In the genomic region with DNA sequence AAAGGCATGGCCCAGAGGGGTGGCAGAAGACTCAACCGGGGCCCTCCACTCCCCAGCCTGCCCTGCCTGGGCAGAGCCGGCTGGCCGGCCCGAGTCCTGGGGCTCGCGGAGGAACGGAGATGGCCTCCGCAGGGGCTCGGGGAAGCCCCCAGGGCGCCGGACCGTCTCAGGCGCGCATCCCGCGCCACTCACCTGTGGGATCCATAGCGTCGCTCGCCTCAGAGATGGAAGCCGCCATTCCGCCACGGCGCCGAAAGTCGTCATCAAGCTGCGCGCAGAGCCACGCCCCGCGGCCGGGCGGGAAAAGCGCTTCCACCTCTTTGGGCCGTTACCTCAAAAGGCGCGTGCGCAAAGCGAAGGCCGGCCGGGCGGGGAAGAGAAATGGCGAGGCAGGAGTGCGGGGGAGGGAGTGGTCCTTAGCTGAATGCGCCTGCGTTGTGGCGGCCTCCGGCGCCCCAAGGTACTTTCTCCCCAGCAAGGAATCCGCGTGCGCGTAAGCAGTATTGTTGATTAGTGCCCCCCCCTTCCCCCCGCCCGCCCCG, we compare ENCODE assay signal across 8 cellular contexts. TPM values are rescaled to one million over a fixed set of nuclear protein-coding genes. Genes with fewer than 3 reads are reported as not detected.
DNase-seq lines count a peak whose midpoint lies in the region; ATAC-seq and TF ChIP-seq lines count a peak whose summit lies in the region.

A gene with protein sequence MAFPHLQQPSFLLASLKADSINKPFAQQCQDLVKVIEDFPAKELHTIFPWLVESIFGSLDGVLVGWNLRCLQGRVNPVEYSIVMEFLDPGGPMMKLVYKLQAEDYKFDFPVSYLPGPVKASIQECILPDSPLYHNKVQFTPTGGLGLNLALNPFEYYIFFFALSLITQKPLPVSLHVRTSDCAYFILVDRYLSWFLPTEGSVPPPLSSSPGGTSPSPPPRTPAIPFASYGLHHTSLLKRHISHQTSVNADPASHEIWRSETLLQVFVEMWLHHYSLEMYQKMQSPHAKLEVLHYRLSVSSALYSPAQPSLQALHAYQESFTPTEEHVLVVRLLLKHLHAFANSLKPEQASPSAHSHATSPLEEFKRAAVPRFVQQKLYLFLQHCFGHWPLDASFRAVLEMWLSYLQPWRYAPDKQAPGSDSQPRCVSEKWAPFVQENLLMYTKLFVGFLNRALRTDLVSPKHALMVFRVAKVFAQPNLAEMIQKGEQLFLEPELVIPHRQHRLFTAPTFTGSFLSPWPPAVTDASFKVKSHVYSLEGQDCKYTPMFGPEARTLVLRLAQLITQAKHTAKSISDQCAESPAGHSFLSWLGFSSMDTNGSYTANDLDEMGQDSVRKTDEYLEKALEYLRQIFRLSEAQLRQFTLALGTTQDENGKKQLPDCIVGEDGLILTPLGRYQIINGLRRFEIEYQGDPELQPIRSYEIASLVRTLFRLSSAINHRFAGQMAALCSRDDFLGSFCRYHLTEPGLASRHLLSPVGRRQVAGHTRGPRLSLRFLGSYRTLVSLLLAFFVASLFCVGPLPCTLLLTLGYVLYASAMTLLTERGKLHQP (minus strand): TSS at position 265 of the 542 bp plus-strand sequence. CDS start 5,010 bp downstream, outside the sequence.

- H3K9me3 ChIP-seq in right lobe of liver = no peaks in the 10 kb centered on the region

- intact Hi-C loops in activated CD4-positive, alpha-beta memory T cell treated with anti-CD3 and anti-CD28 coated beads for 36 hours (cut with micrococcal nuclease) = loop anchor here (5.0 kb wide), 3 partner anchors 34 to 911 kb away; a partner anchor contains a TSS
- intact Hi-C loops in dorsolateral prefrontal cortex (cut with DNase I) = loop anchor here (1.0 to 5.0 kb wide), 4 partner anchors 161 to 304 kb away; a partner anchor contains a TSS
- intact Hi-C loops in right lobe of liver (cut with DNase I) = loop anchor here in 1 of 2 donors (10.0 kb wide), 1 partner anchor 153 kb away; no protein-coding TSS in a partner anchor

- peaks cover 10% of the 10 kb centered on the region for H3K36me3 Mint-ChIP-seq in activated CD4-positive, alpha-beta memory T cell treated with anti-CD3 and anti-CD28 coated beads for 36 hours

- POLR2A ChIA-PET in activated CD4-positive, alpha-beta memory T cell treated with anti-CD3 and anti-CD28 coated beads for 36 hours (lab: Charles Lee) = interaction anchor here (0.8 to 1.8 kb wide), 4 partner anchors 11 to 189 kb away, joined by 3 to 20 read pairs (median 3); a partner anchor contains a TSS

- CTCF ChIA-PET in activated CD4-positive, alpha-beta memory T cell treated with anti-CD3 and anti-CD28 coated beads for 36 hours (lab: Charles Lee) = interaction anchor here (0.6 to 3.2 kb wide), 9 partner anchors 11 to 1347 kb away, joined by 3 to 26 read pairs (median 3); a partner anchor contains a TSS

- peak; percentile 82 for DNase-seq in NCI-H82 treated with DMSO at 0.1 percent for 48 hours (lab: John Stamatoyannopoulos, UW; ENCODE audit: unreplicated experiment)
- peak; percentile 98 for DNase-seq in activated CD4-positive, alpha-beta memory T cell treated with anti-CD3 and anti-CD28 coated beads for 36 hours
- DNase-seq in dorsolateral prefrontal cortex = peak; percentile 92 to 97 (median 96)
- peak; percentile 97 to 98 (median 97) for DNase-seq in right lobe of liver
- DNase-seq in stimulated activated CD4-positive, alpha-beta T cell treated with anti-CD3 and anti-CD28 coated beads, Interleukin-4, amount 100 ng/mL, for 4 hours = peak; percentile 97 to 98

- peak within 1 kb of the TSS; percentile 92 for H3K4me3 Mint-ChIP-seq in activated CD4-positive, alpha-beta memory T cell treated with anti-CD3 and anti-CD28 coated beads for 36 hours

- WGBS in right lobe of liver (ENCODE audit: insufficient coverage, low coverage, low lambda C conversion rate, missing lambda C conversion rate) = 0% methylated on average over 6 of the region's 55 CpGs

- peak within 1 kb of the TSS; percentile 94 for H3K27ac Mint-ChIP-seq in activated CD4-positive, alpha-beta memory T cell treated with anti-CD3 and anti-CD28 coated beads for 36 hours

- peak within 1 kb of the TSS; percentile 70 to 100 (median 95) for H3K4me3 ChIP-seq in dorsolateral prefrontal cortex
- H3K4me3 ChIP-seq in right lobe of liver = peak within 1 kb of the TSS; percentile 69 to 99 (median 98)

- H3K4me1 ChIP-seq in right lobe of liver = peaks cover 0 to 8% (median 4%) of the 10 kb centered on the region in 4 donors

- H3K27me3 Mint-ChIP-seq in activated CD4-positive, alpha-beta memory T cell treated with anti-CD3 and anti-CD28 coated beads for 36 hours = no peaks in the 10 kb centered on the region

- H3K27ac ChIP-seq in C4-2B = peak within 1 kb of the TSS; percentile 88
- peak within 1 kb of the TSS; percentile 76 to 99 (median 95) for H3K27ac ChIP-seq in dorsolateral prefrontal cortex
- peak within 1 kb of the TSS; percentile 74 to 88 (median 83) for H3K27ac ChIP-seq in right lobe of liver

- peak; percentile 30 for TF ChIP-seq POLR2A in right lobe of liver (IDR thresholded peaks at IDR 0.05)

- no peaks in the 10 kb centered on the region for H3K9me3 Mint-ChIP-seq in activated CD4-positive, alpha-beta memory T cell treated with anti-CD3 and anti-CD28 coated beads for 36 hours

- H3K27me3 ChIP-seq in dorsolateral prefrontal cortex (no peaks in the 10 kb centered on the region), right lobe of liver (no peaks in the 10 kb centered on the region)

- no peaks in the 10 kb centered on the region for H3K36me3 ChIP-seq in right lobe of liver

- peak; percentile 58 for ATAC-seq in GM19438 (IDR thresholded peaks at IDR 0.05; ENCODE audit: low read depth, unreplicated experiment)
- ATAC-seq in HG03575 (IDR thresholded peaks at IDR 0.05; ENCODE audit: extremely low read depth, insufficient number of reproducible peaks, low FRiP score, unreplicated experiment) = peak; percentile 29
- ATAC-seq in right lobe of liver = peak; percentile 89 to 94 (median 92)

- no peak for TF ChIP-seq CTCF in C4-2B (conservative IDR thresholded peaks at IDR 0.05)
- peak in 2 of 56 donors; percentile 22 to 60 for TF ChIP-seq CTCF in dorsolateral prefrontal cortex (IDR thresholded peaks at IDR 0.05 in 54 of 56, conservative IDR thresholded peaks at IDR 0.05 in 2 of 56; ENCODE audit: low read depth in 1 of 56, partially characterized antibody in 56 of 56)
- TF ChIP-seq CTCF in right lobe of liver (IDR thresholded peaks at IDR 0.05) = no peak

- H3K4me1 Mint-ChIP-seq in activated CD4-positive, alpha-beta memory T cell treated with anti-CD3 and anti-CD28 coated beads for 36 hours (ENCODE audit: low read depth) = peaks cover 23% of the 10 kb centered on the region

RNA-seq across cellular contexts. Expression of the gene that starts here (rescaled TPM):
- total RNA-seq in activated CD4-positive, alpha-beta memory T cell treated with anti-CD3 and anti-CD28 coated beads for 36 hours = 10 to 100 TPM; 65.8 to 69.4 TPM
- total RNA-seq in dorsolateral prefrontal cortex = 10 to 100 TPM; 34.2 to 73.8 (median 51.8) TPM
- 10 to 100 TPM; 19.0 to 24.3 (median 21.6) TPM for total RNA-seq in right lobe of liver

Comparison
In these comparisons a context has a peak if more than half of its experiments do, and no peak if none do; other contexts are left out.
1. Peak in every context shown above with its lines: DNase-seq, ATAC-seq, H3K4me3 ChIP-seq and H3K27ac ChIP-seq.
2. ATAC-seq: peak in every context shown above with its lines; median percentile 92 in right lobe of liver; 58 in GM19438; 29 in HG03575.